ENCODE assay signal across 14 cellular contexts in the genomic region with DNA sequence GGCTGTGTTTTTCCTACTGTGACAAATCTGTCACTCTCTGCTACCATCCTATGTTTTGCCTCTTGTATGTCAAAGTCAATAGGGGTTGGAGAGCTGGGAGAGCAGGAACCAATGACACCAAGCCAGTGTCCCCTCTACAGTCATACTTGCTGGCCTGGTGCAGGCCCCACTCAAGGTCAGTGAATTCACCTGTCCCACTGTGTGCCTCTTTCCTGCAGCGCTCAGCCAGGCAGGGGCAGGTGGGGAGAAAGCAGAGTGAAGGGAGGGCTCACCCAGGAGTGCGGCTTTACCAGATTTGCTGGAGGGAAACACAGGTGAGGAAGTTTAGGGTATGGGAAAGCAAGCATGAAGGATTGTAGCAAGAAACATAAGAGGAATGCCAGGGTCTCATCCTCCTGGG.
DNase-seq lines count a peak whose midpoint lies in the region; ATAC-seq and TF ChIP-seq lines count a peak whose summit lies in the region.
"Had no signal": no experiment of that assay in that cellular context is flagged by ENCODE, and none has a peak within 500 bp of the region (broad histone marks: within the 10 kb centered on the region; RNA-seq: fewer than 3 reads in every experiment).

No MANE protein-coding gene starts in this region.

- WGBS in sigmoid colon, 2 donors, result 95 to 97% methylated on average over 2 of the region's 2 CpGs

- peak overlapping the region; percentile 50 for H3K27ac Mint-ChIP-seq in activated naive CD4-positive, alpha-beta T cell treated with anti-CD3 and anti-CD28 coated beads, Interleukin-2, amount 10 ng/mL, durations not matched to agents 7 days and 5 days
- H3K27ac Mint-ChIP-seq in effector memory CD8-positive, alpha-beta T cell, result peak overlapping the region; percentile 11 to 70
- H3K27ac Mint-ChIP-seq: B cell, HFFc6 had no signal

- H3K4me3 Mint-ChIP-seq in activated naive CD4-positive, alpha-beta T cell treated with anti-CD3 and anti-CD28 coated beads, Interleukin-2, amount 10 ng/mL, durations not matched to agents 7 days and 5 days, result no peak overlapping the region
- no peak overlapping the region for H3K4me3 Mint-ChIP-seq in effector memory CD8-positive, alpha-beta T cell
- H3K4me3 Mint-ChIP-seq: B cell; CD4-positive, alpha-beta memory T cell; HFFc6 had no signal

- H3K9me3 ChIP-seq in sigmoid colon, result no peaks in the 10 kb centered on the region

- H3K36me3 ChIP-seq in sigmoid colon, result no peaks in the 10 kb centered on the region

- no peak for DNase-seq in activated naive CD4-positive, alpha-beta T cell treated with anti-CD3 and anti-CD28 coated beads, Interleukin-2, amount 10 ng/mL, durations not matched to agents 7 days and 5 days
- DNase-seq in activated naive CD4-positive, alpha-beta T cell treated with Interleukin-2 at 50 U/mL for 16 hours, result no peak
- no peak for DNase-seq in effector memory CD8-positive, alpha-beta T cell
- DNase-seq in sigmoid colon (peak; percentile 4), NCI-H2081 treated with DMSO at 0.1 percent for 48 hours (lab: John Stamatoyannopoulos, UW) (no peak), Right ventricle myocardium superior (no peak), iPS-NIHi11 (ENCODE audit: low spot score) (no peak)
- DNase-seq: C1 segment of cervical spinal cord; CD4-positive, alpha-beta memory T cell; DMS79; HCEC 1CT; HFFc6 had no signal

- no peak for TF ChIP-seq EP300 in sigmoid colon (IDR thresholded peaks at IDR 0.05)

- intact Hi-C loops in sigmoid colon (cut with DNase I) (no loop called here), Right ventricle myocardium superior (cut with DNase I) (loop anchor here (10.0 kb wide), 1 partner anchor 116 kb away; the partner anchor contains the start of gene GYPC)

- no peak for ATAC-seq in effector memory CD8-positive, alpha-beta T cell (replicated peaks)
- no peak for ATAC-seq in Right ventricle myocardium superior (ENCODE audit: poor library complexity)
- ATAC-seq: GM12878 had no signal

- no peak for TF ChIP-seq POLR2A in sigmoid colon (IDR thresholded peaks at IDR 0.05)

- no peak overlapping the region for H3K27ac ChIP-seq in sigmoid colon

- H3K27me3 Mint-ChIP-seq in activated naive CD4-positive, alpha-beta T cell treated with anti-CD3 and anti-CD28 coated beads, Interleukin-2, amount 10 ng/mL, durations not matched to agents 7 days and 5 days, result peaks cover 66% of the 10 kb centered on the region
- H3K27me3 Mint-ChIP-seq in effector memory CD8-positive, alpha-beta T cell, result peaks cover 0 to 17% of the 10 kb centered on the region in 2 donors
- H3K27me3 Mint-ChIP-seq: CD4-positive, alpha-beta memory T cell had no signal

- no peaks in the 10 kb centered on the region for H3K9me3 Mint-ChIP-seq in activated naive CD4-positive, alpha-beta T cell treated with anti-CD3 and anti-CD28 coated beads, Interleukin-2, amount 10 ng/mL, durations not matched to agents 7 days and 5 days
- H3K9me3 Mint-ChIP-seq in effector memory CD8-positive, alpha-beta T cell, result no peaks in the 10 kb centered on the region
- H3K9me3 Mint-ChIP-seq: HFFc6 had no signal

- H3K4me1 Mint-ChIP-seq in activated naive CD4-positive, alpha-beta T cell treated with anti-CD3 and anti-CD28 coated beads, Interleukin-2, amount 10 ng/mL, durations not matched to agents 7 days and 5 days, result peaks cover 31% of the 10 kb centered on the region
- peaks cover 10 to 23% of the 10 kb centered on the region in 2 donors for H3K4me1 Mint-ChIP-seq in effector memory CD8-positive, alpha-beta T cell (ENCODE audit: low read depth in 2 of 2)
- H3K4me1 Mint-ChIP-seq: B cell had no signal

- H3K27me3 ChIP-seq in sigmoid colon, result no peaks in the 10 kb centered on the region

- H3K36me3 Mint-ChIP-seq in activated naive CD4-positive, alpha-beta T cell treated with anti-CD3 and anti-CD28 coated beads, Interleukin-2, amount 10 ng/mL, durations not matched to agents 7 days and 5 days, result no peaks in the 10 kb centered on the region
- peaks cover 5% of the 10 kb centered on the region for H3K36me3 Mint-ChIP-seq in effector memory CD8-positive, alpha-beta T cell (ENCODE audit: insufficient read depth)
- H3K36me3 Mint-ChIP-seq: CD4-positive, alpha-beta memory T cell had no signal

- CTCF ChIA-PET in activated naive CD4-positive, alpha-beta T cell treated with anti-CD3 and anti-CD28 coated beads, Interleukin-2, amount 10 ng/mL, durations not matched to agents 7 days and 5 days (lab: Charles Lee), result no interaction called here

- H3K4me1 ChIP-seq in sigmoid colon, result no peaks in the 10 kb centered on the region

- no peak overlapping the region for H3K4me3 ChIP-seq in sigmoid colon
- H3K4me3 ChIP-seq: GM12878 had no signal

- no peak for TF ChIP-seq CTCF in sigmoid colon (IDR thresholded peaks at IDR 0.05)
